Comparison of ENCODE assay signal across 28 cellular contexts in genomic region chr2:209459359-209459758, GRCh38. TPM values are rescaled to one million over a fixed set of nuclear protein-coding genes. Genes with fewer than 3 reads are reported as not detected.
"Had no signal": no experiment of that assay in that cellular context is flagged by ENCODE, and none has a peak within 500 bp of the region (broad histone marks: within the 10 kb centered on the region; RNA-seq: fewer than 3 reads in every experiment).

No MANE protein-coding gene starts in this region.

- H3K4me1 Mint-ChIP-seq: natural killer cell; stimulated activated effector memory CD8-positive, alpha-beta T cell treated with anti-CD3 and anti-CD28 coated beads, Interleukin-12 subunit alpha, Interleukin-12 subunit beta, amount 100 ng/mL, for 72 hours had no signal

- H3K79me2 ChIP-seq: parathyroid adenoma had no signal

- FAIRE-seq: small intestine, urothelium cell line had no signal

- H3K4me3 ChIP-seq: neural progenitor cell, ovary, psoas muscle, right lobe of liver, sigmoid colon, stomach, thoracic aorta, thyroid gland, tibial nerve, upper lobe of left lung had no signal

- H3K9me3 Mint-ChIP-seq: nephron; stimulated activated naive B cell treated with anti-CD40 and anti-IgM and Interleukin-4, amounts not matched to agents 10 μg/mL and 1 μg/mL and 100 μg/mL, for 72 hours; stimulated activated naive CD8-positive, alpha-beta T cell treated with anti-CD3 and anti-CD28 coated beads, Interleukin-15, Interleukin-2, amounts not matched to agents 100 ng/mL and 50 ng/mL, for 24 hours had no signal

- H3K27me3 Mint-ChIP-seq: progenitor cell of endocrine pancreas; stimulated activated naive B cell treated with anti-CD40 and anti-IgM and Interleukin-4, amounts not matched to agents 10 μg/mL and 1 μg/mL and 100 μg/mL, for 72 hours; stimulated activated naive CD8-positive, alpha-beta T cell treated with anti-CD3 and anti-CD28 coated beads, Interleukin-15, Interleukin-2, amounts not matched to agents 100 ng/mL and 50 ng/mL, for 24 hours had no signal

- H3K4me1 ChIP-seq: parathyroid adenoma, psoas muscle, right lobe of liver, sigmoid colon, stomach, upper lobe of left lung had no signal

- H3K4me3 Mint-ChIP-seq: natural killer cell; nephron; neural progenitor cell; stimulated activated effector memory CD8-positive, alpha-beta T cell treated with anti-CD3 and anti-CD28 coated beads, Interleukin-12 subunit alpha, Interleukin-12 subunit beta, amount 100 ng/mL, for 72 hours; stimulated activated naive B cell treated with anti-CD40 and anti-IgM and Interleukin-4, amounts not matched to agents 10 μg/mL and 1 μg/mL and 100 μg/mL, for 72 hours; stimulated activated naive CD8-positive, alpha-beta T cell treated with anti-CD3 and anti-CD28 coated beads, Interleukin-15, Interleukin-2, amounts not matched to agents 100 ng/mL and 50 ng/mL, for 24 hours had no signal

- H3K27me3 ChIP-seq: neural progenitor cell, ovary, right lobe of liver, sigmoid colon, stomach, thyroid gland, tibial nerve, upper lobe of left lung had no signal

- H3K27ac Mint-ChIP-seq: natural killer cell; nephron; neural progenitor cell; progenitor cell of endocrine pancreas; stimulated activated effector memory CD8-positive, alpha-beta T cell treated with anti-CD3 and anti-CD28 coated beads, Interleukin-12 subunit alpha, Interleukin-12 subunit beta, amount 100 ng/mL, for 72 hours; stimulated activated naive B cell treated with anti-CD40 and anti-IgM and Interleukin-4, amounts not matched to agents 10 μg/mL and 1 μg/mL and 100 μg/mL, for 72 hours; stimulated activated naive CD8-positive, alpha-beta T cell treated with anti-CD3 and anti-CD28 coated beads, Interleukin-15, Interleukin-2, amounts not matched to agents 100 ng/mL and 50 ng/mL, for 24 hours had no signal

- H2AFZ ChIP-seq: neural progenitor cell, parathyroid adenoma had no signal

- H3K36me3 ChIP-seq: neural progenitor cell, ovary, right lobe of liver, sigmoid colon, stomach, thoracic aorta, thyroid gland, tibial nerve, upper lobe of left lung had no signal

- ATAC-seq: natural killer cell; psoas muscle; right cardiac atrium; right lobe of liver; stimulated activated effector memory CD8-positive, alpha-beta T cell treated with anti-CD3 and anti-CD28 coated beads, Interleukin-12 subunit alpha, Interleukin-12 subunit beta, amount 100 ng/mL, for 72 hours; stimulated activated naive B cell treated with anti-CD40 and anti-IgM and Interleukin-4, amounts not matched to agents 10 μg/mL and 1 μg/mL and 100 μg/mL, for 72 hours had no signal

- DNase-seq: natural killer cell; occipital lobe; ovary; posterior cingulate gyrus; psoas muscle; right cardiac atrium; right lobe of liver; sigmoid colon; small intestine; stimulated activated CD4-positive, alpha-beta T cell treated with anti-CD3 and anti-CD28 coated beads, Interleukin-15, amount 100 ng/mL, for 24 hours; stimulated activated CD4-positive, alpha-beta T cell treated with anti-CD3 and anti-CD28 coated beads, Interleukin-2, amount 100 ng/mL, for 24 hours; stimulated activated CD4-positive, alpha-beta T cell treated with anti-CD3 and anti-CD28 coated beads, Interleukin-2, amount 100 ng/mL, for 48 hours; stimulated activated CD4-positive, alpha-beta T cell treated with anti-CD3 and anti-CD28 coated beads, Interleukin-4, amount 100 ng/mL, for 24 hours; stimulated activated naive B cell treated with anti-CD40 and anti-IgM and Interleukin-4, amounts not matched to agents 10 μg/mL and 1 μg/mL and 100 μg/mL, for 72 hours; stimulated activated naive CD4-positive, alpha-beta T cell treated with Interleukin-2 at 50 U/mL for 16 hours; stomach; thyroid gland; trophoblast cell; upper lobe of left lung had no signal

- H3K9ac ChIP-seq: neural progenitor cell, parathyroid adenoma had no signal

- H3K36me3 Mint-ChIP-seq: natural killer cell; stimulated activated effector memory CD8-positive, alpha-beta T cell treated with anti-CD3 and anti-CD28 coated beads, Interleukin-12 subunit alpha, Interleukin-12 subunit beta, amount 100 ng/mL, for 72 hours; stimulated activated naive B cell treated with anti-CD40 and anti-IgM and Interleukin-4, amounts not matched to agents 10 μg/mL and 1 μg/mL and 100 μg/mL, for 72 hours had no signal

- H3K9me3 ChIP-seq: ovary, psoas muscle, right lobe of liver, sigmoid colon, stomach, thoracic aorta, thyroid gland, tibial nerve, upper lobe of left lung had no signal

- H3K27ac ChIP-seq: neural progenitor cell, ovary, parathyroid adenoma, psoas muscle, right lobe of liver, sigmoid colon, stomach, thoracic aorta, thyroid gland, tibial nerve, upper lobe of left lung had no signal

- H3K4me2 ChIP-seq: neural progenitor cell had no signal

RNA-seq across cellular contexts. Expression of gene MAP2, which starts 35.5 kb away (rescaled TPM):
- total RNA-seq: natural killer cell had no signal
